In genomic region chr4:111632752-111633151, GRCh38 we compare ENCODE assay signal across 25 cellular contexts.
DNase-seq lines count a peak whose midpoint lies in the region; ATAC-seq, FAIRE-seq and TF ChIP-seq lines count a peak whose summit lies in the region.
"Had no signal": no experiment of that assay in that cellular context is flagged by ENCODE, and none has a peak within 500 bp of the region (broad histone marks: within the 10 kb centered on the region; RNA-seq: fewer than 3 reads in every experiment).

No MANE protein-coding gene starts in this region.

- no peak overlapping the region for H2AK5ac ChIP-seq in H9 (ENCODE audit: insufficient read length, low read length)

- POLR2A ChIA-PET in CD8-positive, alpha-beta memory T cell (lab: Charles Lee) = no interaction called here

- no peak overlapping the region for H2BK5ac ChIP-seq in H9 (ENCODE audit: insufficient read length, low read length)

- no peak overlapping the region for H4K91ac ChIP-seq in H9 (ENCODE audit: insufficient read length, low read depth, low read length)

- no peak overlapping the region for H3K56ac ChIP-seq in H9 (ENCODE audit: insufficient read length, low read depth, low read length)

- H3K27me3 ChIP-seq in astrocyte (ENCODE audit: insufficient read depth, low read length) (no peaks in the 10 kb centered on the region), H9 (ENCODE audit: insufficient read depth, low read length) (no peaks in the 10 kb centered on the region)
- no peaks in the 10 kb centered on the region for H3K27me3 ChIP-seq in CD8-positive, alpha-beta memory T cell (ENCODE audit: insufficient read depth, low read length, poor library complexity, severe bottlenecking)
- H3K27me3 ChIP-seq: BLaER1 treated with 17β-estradiol and CSF1 and Interleukin-3, amounts not matched to agents 10 nM and 100 nM; transverse colon had no signal

- H3K23me2 ChIP-seq in H9 (ENCODE audit: insufficient read length, low read depth, low read length, poor library complexity, severe bottlenecking) = no peaks in the 10 kb centered on the region

- H3K4me3 ChIP-seq in astrocyte (ENCODE audit: insufficient read depth, low read depth, low read length) = no peak overlapping the region
- no peak overlapping the region for H3K4me3 ChIP-seq in fibroblast of villous mesenchyme (ENCODE audit: low read depth, low read length)
- no peak overlapping the region for H3K4me3 ChIP-seq in CD8-positive, alpha-beta memory T cell (ENCODE audit: low read length)
- H3K4me3 ChIP-seq: BLaER1 treated with 17β-estradiol and CSF1 and Interleukin-3, amounts not matched to agents 10 nM and 100 nM; HAP-1; stomach; transverse colon had no signal

- H2BK20ac ChIP-seq in H9 (ENCODE audit: low read depth, low read length, poor library complexity, severe bottlenecking) = no peak overlapping the region

- no peaks in the 10 kb centered on the region for H3K36me3 ChIP-seq in astrocyte (ENCODE audit: insufficient read depth, low read length)
- H3K36me3 ChIP-seq in CD8-positive, alpha-beta memory T cell (ENCODE audit: insufficient read depth, low read length) = no peaks in the 10 kb centered on the region
- H3K36me3 ChIP-seq: BLaER1 treated with 17β-estradiol and CSF1 and Interleukin-3, amounts not matched to agents 10 nM and 100 nM; HAP-1; stomach; transverse colon had no signal

- ATAC-seq in HG03378 (IDR thresholded peaks at IDR 0.05; ENCODE audit: unreplicated experiment) = no peak
- ATAC-seq: activated CD8-positive, alpha-beta T cell treated with anti-CD3 and anti-CD28 coated beads for 36 hours; left cardiac atrium; Right ventricle myocardium inferior had no signal

- H3T11ph ChIP-seq in H9 (ENCODE audit: low read length) = no peak overlapping the region

- H3K27ac ChIP-seq in astrocyte (ENCODE audit: low read depth, low read length) = no peak overlapping the region
- no peak overlapping the region for H3K27ac ChIP-seq in H9 (ENCODE audit: insufficient read length, low read depth, low read length)
- no peak overlapping the region for H3K27ac ChIP-seq in CD8-positive, alpha-beta memory T cell (ENCODE audit: low read depth, low read length)
- H3K27ac ChIP-seq: BLaER1 treated with 17β-estradiol and CSF1 and Interleukin-3, amounts not matched to agents 10 nM and 100 nM; epithelial cell of prostate; stomach; transverse colon had no signal

- peak; percentile 50 for FAIRE-seq in astrocyte (lab: Jason Lieb, UNC)

- H3K36me3 Mint-ChIP-seq in astrocyte (ENCODE audit: low read depth, unreplicated experiment) = no peaks in the 10 kb centered on the region
- no peaks in the 10 kb centered on the region; a peak in 1 of 7 replicates for H3K36me3 Mint-ChIP-seq in H9 (ENCODE audit: insufficient read depth in 1 of 3, low read depth in 3 of 3)
- H3K36me3 Mint-ChIP-seq in activated naive CD8-positive, alpha-beta T cell treated with anti-CD3 and anti-CD28 coated beads for 36 hours = no peaks in the 10 kb centered on the region
- H3K36me3 Mint-ChIP-seq in CD8-positive, alpha-beta memory T cell = no peaks in the 10 kb centered on the region
- H3K36me3 Mint-ChIP-seq: memory B cell, naive B cell had no signal

- DNase-seq in NOMO-1 treated with DMSO at 0.1 percent for 48 hours (lab: John Stamatoyannopoulos, UW; ENCODE audit: unreplicated experiment) = peak; percentile 23
- DNase-seq in NOMO-1 treated with dmso at 0.1 percent for 144 hours (lab: John Stamatoyannopoulos, UW; ENCODE audit: unreplicated experiment) = no peak
- DNase-seq in astrocyte (ENCODE audit: low read depth) = peak; percentile 26
- DNase-seq in fibroblast of villous mesenchyme (ENCODE audit: low read depth) = peak; percentile 71
- no peak for DNase-seq in H9
- DNase-seq in activated naive CD8-positive, alpha-beta T cell treated with anti-CD3 and anti-CD28 coated beads for 36 hours = no peak
- DNase-seq in CD8-positive, alpha-beta memory T cell = no peak
- DNase-seq: 8988T; activated CD8-positive, alpha-beta T cell treated with anti-CD3 and anti-CD28 coated beads for 36 hours; activated effector memory CD4-positive, alpha-beta T cell treated with anti-CD3 and anti-CD28 coated beads, Interleukin-2, amount 50 U/mL, for 16 hours; activated T-cell treated with anti-CD3 and anti-CD28 coated beads for 4 hours; central memory CD4-positive, alpha-beta T cell; glutamatergic neuron; left cardiac atrium; naive B cell; NCI-H187; stomach; T1000; transverse colon had no signal

- H2BK12ac ChIP-seq in H9 (ENCODE audit: insufficient read length, low read depth, low read length) = no peak overlapping the region

- H2AFZ ChIP-seq in astrocyte (ENCODE audit: low read depth, low read length) (no peak overlapping the region), H9 (ENCODE audit: low read length) (no peak overlapping the region)

- H3K23ac ChIP-seq in H9 (ENCODE audit: insufficient read length, low read depth, low read length) = no peak overlapping the region

- H3K4me1 ChIP-seq in astrocyte (ENCODE audit: insufficient read depth, low read length) (no peaks in the 10 kb centered on the region), H9 (ENCODE audit: insufficient read depth, low read length) (no peaks in the 10 kb centered on the region)
- no peaks in the 10 kb centered on the region for H3K4me1 ChIP-seq in CD8-positive, alpha-beta memory T cell (ENCODE audit: insufficient read depth, low read length)
- H3K4me1 ChIP-seq: stomach, transverse colon had no signal

- H4K20me1 ChIP-seq in astrocyte (ENCODE audit: insufficient read depth, low read length) (no peaks in the 10 kb centered on the region), H9 (ENCODE audit: control insufficient read depth, insufficient read depth, insufficient read length) (no peaks in the 10 kb centered on the region)
- H4K20me1 ChIP-seq: BLaER1 treated with 17β-estradiol and CSF1 and Interleukin-3, amounts not matched to agents 10 nM and 100 nM had no signal

- CTCF ChIA-PET in CD8-positive, alpha-beta memory T cell (lab: Charles Lee) = no interaction called here

- H3K4me2 ChIP-seq in astrocyte (ENCODE audit: low read length) = no peak overlapping the region
- H3K4me2 ChIP-seq in H9 (ENCODE audit: insufficient read depth, insufficient read length, low read length) = no peak overlapping the region
- H3K4me2 ChIP-seq: BLaER1 treated with 17β-estradiol and CSF1 and Interleukin-3, amounts not matched to agents 10 nM and 100 nM had no signal

- H3K27me3 Mint-ChIP-seq in astrocyte (ENCODE audit: low read depth, unreplicated experiment) (no peaks in the 10 kb centered on the region), H9 (ENCODE audit: low read depth) (no peaks in the 10 kb centered on the region; the same call in 1 of the 2 replicates)
- no peaks in the 10 kb centered on the region for H3K27me3 Mint-ChIP-seq in activated naive CD8-positive, alpha-beta T cell treated with anti-CD3 and anti-CD28 coated beads for 36 hours
- no peaks in the 10 kb centered on the region for H3K27me3 Mint-ChIP-seq in CD8-positive, alpha-beta memory T cell
- H3K27me3 Mint-ChIP-seq: activated CD8-positive, alpha-beta T cell treated with anti-CD3 and anti-CD28 coated beads for 36 hours; naive B cell had no signal

- no peak overlapping the region for H2BK120ac ChIP-seq in H9 (ENCODE audit: low read depth, low read length, poor library complexity, severe bottlenecking)

- H3K9me3 Mint-ChIP-seq in astrocyte (ENCODE audit: unreplicated experiment) = peaks cover under 1% of the 10 kb centered on the region
- 0 out of 5 replicates have a peak, but pooled peaks cover 0 to 4% of the 10 kb centered on the region in 2 experiments for H3K9me3 Mint-ChIP-seq in H9
- H3K9me3 Mint-ChIP-seq in activated naive CD8-positive, alpha-beta T cell treated with anti-CD3 and anti-CD28 coated beads for 36 hours = no peaks in the 10 kb centered on the region
- H3K9me3 Mint-ChIP-seq in CD8-positive, alpha-beta memory T cell = peaks cover 0 to 8% (median 0%) of the 10 kb centered on the region in 5 donors
- H3K9me3 Mint-ChIP-seq: activated CD8-positive, alpha-beta T cell treated with anti-CD3 and anti-CD28 coated beads for 36 hours; memory B cell; naive B cell had no signal

- H3K4me3 Mint-ChIP-seq in astrocyte (ENCODE audit: unreplicated experiment) (no peak overlapping the region), H9 (no peak overlapping the region)
- H3K4me3 Mint-ChIP-seq in activated naive CD8-positive, alpha-beta T cell treated with anti-CD3 and anti-CD28 coated beads for 36 hours = no peak overlapping the region
- no peak overlapping the region for H3K4me3 Mint-ChIP-seq in CD8-positive, alpha-beta memory T cell
- H3K4me3 Mint-ChIP-seq: activated CD8-positive, alpha-beta T cell treated with anti-CD3 and anti-CD28 coated beads for 36 hours; memory B cell; naive B cell had no signal

- no peaks in the 10 kb centered on the region for H3K79me1 ChIP-seq in H9 (ENCODE audit: insufficient read depth, low read depth, low read length, poor library complexity, severe bottlenecking)

- H3K27ac Mint-ChIP-seq in astrocyte (ENCODE audit: unreplicated experiment) (no peak overlapping the region), H9 (no peak overlapping the region)
- no peak overlapping the region for H3K27ac Mint-ChIP-seq in activated naive CD8-positive, alpha-beta T cell treated with anti-CD3 and anti-CD28 coated beads for 36 hours
- no peak overlapping the region for H3K27ac Mint-ChIP-seq in CD8-positive, alpha-beta memory T cell
- H3K27ac Mint-ChIP-seq: activated CD8-positive, alpha-beta T cell treated with anti-CD3 and anti-CD28 coated beads for 36 hours; memory B cell; naive B cell had no signal

- no peak overlapping the region for H3K4ac ChIP-seq in H9 (ENCODE audit: low read depth, low read length)

- H3K9me3 ChIP-seq in astrocyte (ENCODE audit: insufficient read depth, low read depth, low read length) (no peaks in the 10 kb centered on the region), H9 (ENCODE audit: control insufficient read depth, low read depth, low read length) (no peaks in the 10 kb centered on the region)
- no peaks in the 10 kb centered on the region for H3K9me3 ChIP-seq in CD8-positive, alpha-beta memory T cell (ENCODE audit: low read length)
- H3K9me3 ChIP-seq: BLaER1 treated with 17β-estradiol and CSF1 and Interleukin-3, amounts not matched to agents 10 nM and 100 nM; HAP-1; transverse colon had no signal

- TF ChIP-seq CTCF in astrocyte (IDR thresholded peaks at IDR 0.05; ENCODE audit: insufficient read depth, low read depth, low read length) (no peak), fibroblast of villous mesenchyme (IDR thresholded peaks at IDR 0.05; ENCODE audit: insufficient read depth, low read depth, low read length) (no peak), H9 (conservative IDR thresholded peaks at IDR 0.05) (no peak)

- H3K9ac ChIP-seq in astrocyte (ENCODE audit: low read length) = no peak overlapping the region
- no peak overlapping the region for H3K9ac ChIP-seq in H9 (ENCODE audit: extremely low read depth, insufficient read length, low read length)
- H3K9ac ChIP-seq: BLaER1 treated with 17β-estradiol and CSF1 and Interleukin-3, amounts not matched to agents 10 nM and 100 nM had no signal

- no peak overlapping the region for H3K18ac ChIP-seq in H9 (ENCODE audit: insufficient read length, low read depth, low read length)

- no peak overlapping the region for H4K8ac ChIP-seq in H9 (replicated peaks; ENCODE audit: insufficient read length, low read depth, low read length)

- H3K4me1 Mint-ChIP-seq in astrocyte (ENCODE audit: low read depth, unreplicated experiment) = no peaks in the 10 kb centered on the region
- H3K4me1 Mint-ChIP-seq in H9 = peaks cover 4 to 8% of the 10 kb centered on the region in 2 experiments; a peak in 2 of 4 replicates
- H3K4me1 Mint-ChIP-seq in activated naive CD8-positive, alpha-beta T cell treated with anti-CD3 and anti-CD28 coated beads for 36 hours = no peaks in the 10 kb centered on the region
- H3K4me1 Mint-ChIP-seq in CD8-positive, alpha-beta memory T cell = no peaks in the 10 kb centered on the region
- H3K4me1 Mint-ChIP-seq: memory B cell, naive B cell had no signal

- H3K79me2 ChIP-seq in astrocyte (ENCODE audit: insufficient read depth, low read length) (no peaks in the 10 kb centered on the region), H9 (ENCODE audit: insufficient read depth, low read length) (no peaks in the 10 kb centered on the region)

- H3K14ac ChIP-seq in H9 (ENCODE audit: insufficient read depth, low read length) = no peak overlapping the region

- H2BK15ac ChIP-seq in H9 (ENCODE audit: low read depth, low read length) = no peak overlapping the region

- H4K5ac ChIP-seq in H9 (ENCODE audit: insufficient read length, low read depth, low read length) = no peak overlapping the region

Comparison
In these comparisons a context has a peak if more than half of its experiments do, and no peak if none do; other contexts are left out.
1. DNase-seq: peak in NOMO-1 treated with DMSO at 0.1 percent for 48 hours (single experiment), astrocyte (single experiment) and fibroblast of villous mesenchyme (single experiment); none in NOMO-1 treated with dmso at 0.1 percent for 144 hours (single experiment), H9 (single experiment), activated naive CD8-positive, alpha-beta T cell treated with anti-CD3 and anti-CD28 coated beads for 36 hours (single experiment) and CD8-positive, alpha-beta memory T cell (0 of 5).